In genomic region chr1:184590163-184590750, GRCh38 we compare ENCODE assay signal across 16 cellular contexts.
DNase-seq lines count a peak whose midpoint lies in the region; ATAC-seq, FAIRE-seq and TF ChIP-seq lines count a peak whose summit lies in the region.
"Had no signal": no experiment of that assay in that cellular context is flagged by ENCODE, and none has a peak within 500 bp of the region (broad histone marks: within the 10 kb centered on the region; RNA-seq: fewer than 3 reads in every experiment).

No MANE protein-coding gene starts in this region.

- peak; percentile 77 for DNase-seq in LoVo (ENCODE audit: low spot score)
- DNase-seq in bronchial epithelial cell (ENCODE audit: low read depth) = peak; percentile 87
- DNase-seq in right lobe of liver = peak in 1 of 3 donors; percentile 54
- peak; percentile 16 to 38 for DNase-seq in thyroid gland
- no peak for DNase-seq in effector CD4-positive, alpha-beta T cell
- no peak for DNase-seq in right cardiac atrium
- DNase-seq: activated CD4-positive, alpha-beta T cell treated with anti-CD3 and anti-CD28 coated beads for 4 hours; activated gamma-delta T cell; mesenchymal stem cell; NCI-H2081 treated with DMSO at 0.1 percent for 48 hours; stimulated activated CD4-positive, alpha-beta T cell treated with anti-CD3 and anti-CD28 coated beads, Interleukin-2, amount 100 ng/mL, for 24 hours had no signal

- peaks cover 0 to 10% (median 3%) of the 10 kb centered on the region in 4 donors for H3K4me1 ChIP-seq in right lobe of liver
- H3K4me1 ChIP-seq in thyroid gland = peaks cover 8% of the 10 kb centered on the region in 2 donors
- peaks cover 1% of the 10 kb centered on the region for H3K4me1 ChIP-seq in right cardiac atrium (ENCODE audit: control insufficient read depth, insufficient read depth, low read length)

- H3K4me3 ChIP-seq in bronchial epithelial cell (ENCODE audit: low read depth, low read length) (no peak overlapping the region), right lobe of liver (no peak overlapping the region), thyroid gland (replicated peaks in 1 of 3) (no peak overlapping the region), right cardiac atrium (ENCODE audit: low read length) (no peak overlapping the region)
- H3K4me3 ChIP-seq: gastroesophageal sphincter had no signal

- H3K27ac ChIP-seq in right lobe of liver (peak overlapping the region; percentile 34 to 75 (median 63)), thyroid gland (no peak overlapping the region), right cardiac atrium (ENCODE audit: low read length) (no peak overlapping the region)
- H3K27ac ChIP-seq: gastroesophageal sphincter, neutrophil had no signal

- no peaks in the 10 kb centered on the region for H3K36me3 ChIP-seq in bronchial epithelial cell (ENCODE audit: control insufficient read depth, insufficient read depth, low read length)
- H3K36me3 ChIP-seq in right lobe of liver = no peaks in the 10 kb centered on the region
- no peaks in the 10 kb centered on the region for H3K36me3 ChIP-seq in thyroid gland
- H3K36me3 ChIP-seq: neutrophil had no signal

- peak; percentile 98 to 99 (median 98) for ATAC-seq in right lobe of liver
- no peak for ATAC-seq in right cardiac atrium
- ATAC-seq in GM19452 (IDR thresholded peaks at IDR 0.05; ENCODE audit: unreplicated experiment) = no peak
- ATAC-seq: gastroesophageal sphincter, sciatic nerve had no signal

- intact Hi-C loops in right lobe of liver (cut with DNase I) = no loop called here
- intact Hi-C loops in thyroid gland (cut with DNase I) = no loop called here
- intact Hi-C loops in right cardiac atrium (cut with DNase I) = no loop called here

- FAIRE-seq in bronchial epithelial cell (lab: Jason Lieb, UNC) = no peak
- FAIRE-seq: G401.6 had no signal

- H3K9me3 ChIP-seq in right lobe of liver (no peaks in the 10 kb centered on the region), thyroid gland (no peaks in the 10 kb centered on the region), right cardiac atrium (ENCODE audit: control insufficient read depth, low read length) (no peaks in the 10 kb centered on the region)
- H3K9me3 ChIP-seq: gastroesophageal sphincter, neutrophil had no signal

- TF ChIP-seq CTCF in bronchial epithelial cell (IDR thresholded peaks at IDR 0.05; ENCODE audit: insufficient read depth, low read length, severe bottlenecking) = no peak
- TF ChIP-seq CTCF in right lobe of liver (IDR thresholded peaks at IDR 0.05) = no peak
- no peak for TF ChIP-seq CTCF in thyroid gland (IDR thresholded peaks at IDR 0.05)

- WGBS in right lobe of liver (ENCODE audit: insufficient coverage, low coverage, low lambda C conversion rate, missing lambda C conversion rate) = 15% methylated on average over 5 of the region's 5 CpGs
- WGBS in thyroid gland, 2 donors = 37 to 38% methylated on average over 5 of the region's 5 CpGs
- 72% methylated on average over 5 of the region's 5 CpGs for WGBS in right cardiac atrium

- H3K27me3 ChIP-seq in bronchial epithelial cell (ENCODE audit: control insufficient read depth, insufficient read depth, low read length) (no peaks in the 10 kb centered on the region), right lobe of liver (no peaks in the 10 kb centered on the region), thyroid gland (no peaks in the 10 kb centered on the region), right cardiac atrium (ENCODE audit: control insufficient read depth, insufficient read depth) (no peaks in the 10 kb centered on the region)
- H3K27me3 ChIP-seq: gastroesophageal sphincter, neutrophil had no signal

- no peak for TF ChIP-seq POLR2A in right lobe of liver (IDR thresholded peaks at IDR 0.05)
- TF ChIP-seq POLR2A in thyroid gland (IDR thresholded peaks at IDR 0.05) = no peak

Comparison
In these comparisons a context has a peak if more than half of its experiments do, and no peak if none do; other contexts are left out.
1. DNase-seq: peak in LoVo (single experiment), bronchial epithelial cell (single experiment) and thyroid gland (2 of 2); none in effector CD4-positive, alpha-beta T cell (single experiment) and right cardiac atrium (0 of 3).
2. ATAC-seq: peak in right lobe of liver (4 of 4); none in right cardiac atrium (0 of 2) and GM19452 (single experiment).
3. H3K27ac ChIP-seq: peak in right lobe of liver (3 of 3); none in thyroid gland (0 of 3) and right cardiac atrium (single experiment).